ENCODE assay signal across 8 cellular contexts in the genomic region with DNA sequence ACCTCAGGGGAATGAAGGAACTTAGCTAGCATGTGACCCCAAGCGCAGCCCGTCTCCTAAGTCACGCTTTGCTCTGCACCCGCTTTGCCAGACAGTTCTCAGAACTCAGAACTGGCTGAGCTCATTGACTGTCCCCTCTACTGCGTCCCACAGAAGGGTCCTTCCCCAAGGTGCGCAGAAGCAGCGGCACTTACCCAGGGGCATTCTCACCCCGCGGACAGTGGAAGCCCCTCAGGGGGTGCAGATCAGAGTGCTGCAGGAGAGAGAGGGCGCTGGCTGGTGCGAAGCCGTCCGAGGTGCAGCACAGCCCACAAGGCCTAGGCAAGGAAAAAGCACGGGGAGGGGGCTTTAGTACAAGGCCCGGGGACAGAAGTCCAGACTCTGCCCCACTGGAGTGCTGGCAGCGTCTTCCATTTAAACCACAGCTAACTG. TPM values are rescaled to one million over a fixed set of nuclear protein-coding genes. Genes with fewer than 3 reads are reported as not detected.
DNase-seq lines count a peak whose midpoint lies in the region; ATAC-seq and TF ChIP-seq lines count a peak whose summit lies in the region.

No MANE protein-coding gene starts in this region.

- H3K36me3 ChIP-seq in left ventricle myocardium inferior (peaks cover 47% of the 10 kb centered on the region), gastrocnemius medialis (peaks cover 0 to 42% of the 10 kb centered on the region in 2 donors)

- intact Hi-C loops in left ventricle myocardium inferior (cut with micrococcal nuclease) (no loop called here), gastrocnemius medialis (cut with DNase I; ENCODE audit: low total_unique reads) (no loop called here)

- no peaks in the 10 kb centered on the region for H3K27me3 ChIP-seq in left ventricle myocardium inferior (ENCODE audit: low read depth)
- H3K27me3 ChIP-seq in gastrocnemius medialis = no peaks in the 10 kb centered on the region

- ATAC-seq in GM18505 (IDR thresholded peaks at IDR 0.05; ENCODE audit: unreplicated experiment) = peak; percentile 23
- ATAC-seq in gastrocnemius medialis = peak; percentile 41 to 44
- ATAC-seq in HG03460 (IDR thresholded peaks at IDR 0.05; ENCODE audit: unreplicated experiment) = no peak

- in situ Hi-C loops in gastrocnemius medialis (cut with MboI; ENCODE audit: low sequenced_read_pairs in 4 of 4) = loop anchor here in 1 of 4 donors (25.0 kb wide), 1 partner anchor 397 kb away; the partner anchor contains the start of genes RPRD1B and TTI1

- no peak for TF ChIP-seq CTCF in NB4 (IDR thresholded peaks at IDR 0.05; ENCODE audit: low read depth, low read length)
- TF ChIP-seq CTCF in left ventricle myocardium inferior (IDR thresholded peaks at IDR 0.05; ENCODE audit: borderline replicate concordance) = no peak
- TF ChIP-seq CTCF in gastrocnemius medialis (IDR thresholded peaks at IDR 0.05 in 4 of 5, conservative IDR thresholded peaks at IDR 0.05 in 1 of 5) = no peak

- DNase-seq in NB4 (ENCODE audit: low read depth) (peak; percentile 69), left ventricle myocardium inferior (no peak), gastrocnemius medialis (no peak), HuH-7 (ENCODE audit: low spot score) (no peak), DMS153 (lab: John Stamatoyannopoulos, UW) (no peak)
- peak; percentile 25 for DNase-seq in activated naive CD4-positive, alpha-beta T cell treated with anti-CD3 and anti-CD28 coated beads, Interleukin-2, amount 50 U/mL, for 16 hours

- H3K9me3 ChIP-seq in left ventricle myocardium inferior (replicated peaks) (no peaks in the 10 kb centered on the region), gastrocnemius medialis (no peaks in the 10 kb centered on the region)

- peak overlapping the region; percentile 82 for H3K27ac ChIP-seq in left ventricle myocardium inferior (replicated peaks)
- H3K27ac ChIP-seq in gastrocnemius medialis = peak overlapping the region; percentile 77 to 94 (median 90)

- H3K4me3 ChIP-seq in NB4 (ENCODE audit: low read depth, low read length) (peak overlapping the region; percentile 85), left ventricle myocardium inferior (peak overlapping the region; percentile 81), gastrocnemius medialis (peak overlapping the region; percentile 75 to 97 (median 94))

- H3K4me1 ChIP-seq in left ventricle myocardium inferior = peaks cover 29% of the 10 kb centered on the region
- H3K4me1 ChIP-seq in gastrocnemius medialis = peaks cover 0 to 23% of the 10 kb centered on the region in 2 donors

- TF ChIP-seq POLR2A in GM18505 (IDR thresholded peaks at IDR 0.05; ENCODE audit: borderline replicate concordance, extremely low read depth, insufficient read depth, insufficient read length) = no peak
- no peak for TF ChIP-seq POLR2A in NB4 (IDR thresholded peaks at IDR 0.05; ENCODE audit: extremely low read depth, insufficient read length)
- TF ChIP-seq POLR2A in gastrocnemius medialis (IDR thresholded peaks at IDR 0.05) = no peak

RNA-seq across cellular contexts. Expression of gene SNHG17, which starts 0.8 kb away (rescaled TPM):
- total RNA-seq in left ventricle myocardium inferior (5.1 TPM), gastrocnemius medialis (10 to 100 TPM in 1 of 4 donors, 1 to 10 TPM in 3; 6.0 to 12.2 (median 8.7) TPM)

RNA-seq across cellular contexts. Expression of gene RALGAPB, which starts 38.3 kb away (rescaled TPM):
- total RNA-seq in left ventricle myocardium inferior (21.4 TPM), gastrocnemius medialis (10 to 100 TPM; 23.2 to 28.8 (median 26.0) TPM)

Comparison
In these comparisons a context has a peak if more than half of its experiments do, and no peak if none do; other contexts are left out.
1. DNase-seq: peak in NB4 (single experiment) and activated naive CD4-positive, alpha-beta T cell treated with anti-CD3 and anti-CD28 coated beads, Interleukin-2, amount 50 U/mL, for 16 hours (single experiment); none in left ventricle myocardium inferior (single experiment), gastrocnemius medialis (0 of 2), HuH-7 (single experiment) and DMS153 (single experiment).
2. Peak in every context shown above with its lines, with median percentiles within 50 percentile points of each other: H3K4me3 ChIP-seq.